ENCODE assay signal across 7 cellular contexts in genomic region chr15:78988361-78988911, GRCh38. TPM values are rescaled to one million over a fixed set of nuclear protein-coding genes. Genes with fewer than 3 reads are reported as not detected.
DNase-seq lines count a peak whose midpoint lies in the region; ATAC-seq and TF ChIP-seq lines count a peak whose summit lies in the region.

No MANE protein-coding gene starts in this region.

- H3K4me3 ChIP-seq in body of pancreas (no peak overlapping the region), A673 (ENCODE audit: low read depth, low read length, poor library complexity, severe bottlenecking) (no peak overlapping the region)

- TF ChIP-seq RAD21 in Ishikawa (IDR thresholded peaks at IDR 0.05; ENCODE audit: low read depth) = no peak

- TF ChIP-seq CTCF in body of pancreas (IDR thresholded peaks at IDR 0.05) = no peak
- no peak for TF ChIP-seq CTCF in A673 (conservative IDR thresholded peaks at IDR 0.05; ENCODE audit: low read depth, low read length)

- POLR2A ChIA-PET in A673 (lab: Charles Lee; ENCODE audit: low non-redundant PET) = no interaction called here

- TF ChIP-seq EP300 in Ishikawa (IDR thresholded peaks at IDR 0.05; ENCODE audit: borderline replicate concordance) = no peak

- H3K27me3 ChIP-seq in body of pancreas (no peaks in the 10 kb centered on the region), layer of hippocampus (ENCODE audit: control insufficient read depth, insufficient read depth, low read length) (no peaks in the 10 kb centered on the region), A673 (replicated peaks; ENCODE audit: insufficient read depth, low read depth, low read length, poor library complexity) (no peaks in the 10 kb centered on the region)

- DNase-seq in body of pancreas (peak; percentile 53 to 89 (median 75)), A673 (ENCODE audit: low spot score) (no peak)

- ATAC-seq in GM19043 (IDR thresholded peaks at IDR 0.05; ENCODE audit: low read depth, unreplicated experiment) (peak; percentile 63), body of pancreas (peak; percentile 89), GM21360 (IDR thresholded peaks at IDR 0.05; ENCODE audit: unreplicated experiment) (no peak)

- CTCF ChIA-PET in A673 (lab: Charles Lee) = no interaction called here

- peaks cover 11% of the 10 kb centered on the region for H3K4me1 ChIP-seq in body of pancreas
- no peaks in the 10 kb centered on the region for H3K4me1 ChIP-seq in A673 (ENCODE audit: insufficient read depth, low read length, poor library complexity, severe bottlenecking)

- peak overlapping the region; percentile 26 to 81 (median 65) for H3K27ac ChIP-seq in body of pancreas
- peak overlapping the region; percentile 58 for H3K27ac ChIP-seq in layer of hippocampus (ENCODE audit: low read depth, low read length)
- peak overlapping the region; percentile 10 for H3K27ac ChIP-seq in temporal lobe (ENCODE audit: low read depth, low read length)
- no peak overlapping the region for H3K27ac ChIP-seq in A673 (ENCODE audit: low read depth, low read length, poor library complexity, severe bottlenecking)

- no TSS peak for BruUV-seq in A673 (replicated peaks; lab: Mats Ljungman, UMichigan)

- H3K36me3 ChIP-seq in body of pancreas (replicated peaks in 1 of 2; ENCODE audit: insufficient read depth in 1 of 2, low read depth in 2 of 2) = no peaks in the 10 kb centered on the region
- no peaks in the 10 kb centered on the region for H3K36me3 ChIP-seq in A673 (ENCODE audit: insufficient read depth, low read length, poor library complexity, severe bottlenecking)

- WGBS in body of pancreas, 2 donors = 36 to 40% methylated on average over 6 to 7 of the region's 7 CpGs

- peak in 1 of 3 donors; percentile 40 for TF ChIP-seq POLR2A in body of pancreas (IDR thresholded peaks at IDR 0.05)

- intact Hi-C loops in body of pancreas (cut with DNase I) (no loop called here), A673 (cut with micrococcal nuclease; ENCODE audit: unreplicated experiment) (no loop called here)

- no peaks in the 10 kb centered on the region for H3K9me3 ChIP-seq in body of pancreas
- no peaks in the 10 kb centered on the region for H3K9me3 ChIP-seq in A673 (ENCODE audit: low read depth, low read length, poor library complexity, severe bottlenecking)

TF ChIP-seq in Ishikawa, 13 proteins besides CTCF, POLR2A, EP300 and RAD21:
- TF ChIP-seq, protein P1, sequence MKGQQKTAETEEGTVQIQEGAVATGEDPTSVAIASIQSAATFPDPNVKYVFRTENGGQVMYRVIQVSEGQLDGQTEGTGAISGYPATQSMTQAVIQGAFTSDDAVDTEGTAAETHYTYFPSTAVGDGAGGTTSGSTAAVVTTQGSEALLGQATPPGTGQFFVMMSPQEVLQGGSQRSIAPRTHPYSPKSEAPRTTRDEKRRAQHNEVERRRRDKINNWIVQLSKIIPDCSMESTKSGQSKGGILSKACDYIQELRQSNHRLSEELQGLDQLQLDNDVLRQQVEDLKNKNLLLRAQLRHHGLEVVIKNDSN (IDR thresholded peaks at IDR 0.05) = no peak
- TF ChIP-seq, protein P2, sequence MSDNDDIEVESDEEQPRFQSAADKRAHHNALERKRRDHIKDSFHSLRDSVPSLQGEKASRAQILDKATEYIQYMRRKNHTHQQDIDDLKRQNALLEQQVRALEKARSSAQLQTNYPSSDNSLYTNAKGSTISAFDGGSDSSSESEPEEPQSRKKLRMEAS (IDR thresholded peaks at IDR 0.05) = peak; percentile 41

RNA-seq across cellular contexts. Expression of gene CTSH, which starts 43.6 kb away (rescaled TPM):
- 100 to 1,000 TPM; 107 to 145 TPM for total RNA-seq in body of pancreas
- 17.5 TPM for total RNA-seq in temporal lobe
- total RNA-seq in A673 (2021) = 2.2 and 3.6 TPM in 2 replicates
